ENCODE assay signal across 16 cellular contexts in genomic region chr2:12059616-12060441, GRCh38.
DNase-seq lines count a peak whose midpoint lies in the region; ATAC-seq, FAIRE-seq and TF ChIP-seq lines count a peak whose summit lies in the region.
"Had no signal": no experiment of that assay in that cellular context is flagged by ENCODE, and none has a peak within 500 bp of the region (broad histone marks: within the 10 kb centered on the region; RNA-seq: fewer than 3 reads in every experiment).

No MANE protein-coding gene starts in this region.

- H3K4me3 ChIP-seq in DOHH2 (ENCODE audit: low read length) (no peak overlapping the region), MG63 (no peak overlapping the region), astrocyte (ENCODE audit: insufficient read depth, low read depth, low read length) (no peak overlapping the region), Caco-2 (ENCODE audit: low read depth, low read length) (no peak overlapping the region)
- H3K4me3 ChIP-seq: GM23338, heart left ventricle had no signal

- H3K9me2 ChIP-seq in DOHH2 (replicated peaks; ENCODE audit: control insufficient read depth, low read length): no peaks in the 10 kb centered on the region

- peaks cover 5% of the 10 kb centered on the region; the same call in 1 of the 2 replicates for H3F3A ChIP-seq in DOHH2 (ENCODE audit: control insufficient read depth, insufficient read depth)

- peak overlapping the region; percentile 7; the same call in 1 of the 2 replicates for H3K4me2 ChIP-seq in DOHH2 (ENCODE audit: low read length)
- H3K4me2 ChIP-seq in astrocyte (ENCODE audit: low read length): peak overlapping the region; percentile 39
- H3K4me2 ChIP-seq: GM23338 had no signal

- in situ Hi-C loops in G401 (cut with HindIII; ENCODE audit: low sequenced_read_pairs): no loop called here

- TF ChIP-seq CTCF in DOHH2 (IDR thresholded peaks at IDR 0.05; ENCODE audit: low read depth, low read length, poor library complexity, severe bottlenecking): no peak
- TF ChIP-seq CTCF in astrocyte (IDR thresholded peaks at IDR 0.05; ENCODE audit: insufficient read depth, low read depth, low read length): no peak
- no peak for TF ChIP-seq CTCF in natural killer cell (IDR thresholded peaks at IDR 0.05)
- TF ChIP-seq CTCF in Caco-2 (IDR thresholded peaks at IDR 0.05; ENCODE audit: insufficient read depth in 1 of 2, low read depth in 1 of 2, low read length in 1 of 2, severe bottlenecking in 1 of 2, unreplicated experiment in 1 of 2): no peak

- H2AFZ ChIP-seq in astrocyte (ENCODE audit: low read depth, low read length): no peak overlapping the region
- H2AFZ ChIP-seq: GM23338 had no signal

- peaks cover 5% of the 10 kb centered on the region for H3K27me3 Mint-ChIP-seq in astrocyte (ENCODE audit: low read depth, unreplicated experiment)
- H3K27me3 Mint-ChIP-seq in natural killer cell (ENCODE audit: low read depth in 2 of 2): peaks cover 0 to 17% of the 10 kb centered on the region in 2 donors
- H3K27me3 Mint-ChIP-seq in Caco-2 (ENCODE audit: insufficient read depth, unreplicated experiment): peaks cover 18% of the 10 kb centered on the region
- H3K27me3 Mint-ChIP-seq in activated T-cell treated with anti-CD3 and anti-CD28 coated beads, Interleukin-2, amount 50 U/mL, for 24 hours: peaks cover 6% of the 10 kb centered on the region

- DNase-seq in MG63: peak; percentile 73
- peak; percentile 71 for DNase-seq in astrocyte (ENCODE audit: low read depth)
- no peak for DNase-seq in natural killer cell
- DNase-seq in Caco-2: no peak
- no peak for DNase-seq in activated T-cell treated with anti-CD3 and anti-CD28 coated beads, Interleukin-2, amount 50 U/mL, for 24 hours
- no peak for DNase-seq in stimulated activated CD8-positive, alpha-beta memory T cell treated with anti-CD3 and anti-CD28 coated beads, Interleukin-4, amount 100 ng/mL, for 48 hours
- DNase-seq in G401 (ENCODE audit: low spot score): no peak
- DNase-seq: activated naive CD4-positive, alpha-beta T cell treated with anti-CD3 and anti-CD28 coated beads for 36 hours; Calu3; heart left ventricle; left ventricle myocardium superior; NCI-H1694 treated with DMSO at 0.1 percent for 48 hours; stimulated activated CD4-positive, alpha-beta T cell treated with anti-CD3 and anti-CD28 coated beads, Interleukin-4, amount 100 ng/mL, for 1 hour; stimulated activated naive CD8-positive, alpha-beta T cell treated with anti-CD3 and anti-CD28 coated beads, Interleukin-15, amount 100 ng/mL, for 72 hours had no signal

- no peak overlapping the region for H3K27ac Mint-ChIP-seq in astrocyte (ENCODE audit: unreplicated experiment)
- peak overlapping the region; percentile 85 to 87 for H3K27ac Mint-ChIP-seq in natural killer cell
- H3K27ac Mint-ChIP-seq in Caco-2 (ENCODE audit: unreplicated experiment): no peak overlapping the region
- no peak overlapping the region for H3K27ac Mint-ChIP-seq in activated T-cell treated with anti-CD3 and anti-CD28 coated beads, Interleukin-2, amount 50 U/mL, for 24 hours
- H3K27ac Mint-ChIP-seq: activated naive CD4-positive, alpha-beta T cell treated with anti-CD3 and anti-CD28 coated beads for 36 hours; GM23338; stimulated activated naive CD8-positive, alpha-beta T cell treated with anti-CD3 and anti-CD28 coated beads, Interleukin-15, amount 100 ng/mL, for 72 hours had no signal

- H3K9ac ChIP-seq in astrocyte (ENCODE audit: low read length): no peak overlapping the region

- no peaks in the 10 kb centered on the region for H3K36me3 ChIP-seq in DOHH2 (ENCODE audit: control insufficient read depth, low read length)
- no peaks in the 10 kb centered on the region for H3K36me3 ChIP-seq in MG63
- H3K36me3 ChIP-seq in astrocyte (ENCODE audit: insufficient read depth, low read length): no peaks in the 10 kb centered on the region
- H3K36me3 ChIP-seq in Caco-2 (ENCODE audit: control insufficient read depth, insufficient read depth, low read length): no peaks in the 10 kb centered on the region
- H3K36me3 ChIP-seq: heart left ventricle had no signal

- H3K4me1 Mint-ChIP-seq in astrocyte (ENCODE audit: low read depth, unreplicated experiment) (peaks cover 14% of the 10 kb centered on the region), natural killer cell (peaks cover 94 to 95% of the 10 kb centered on the region in 2 donors), Caco-2 (ENCODE audit: low read depth, unreplicated experiment) (no peaks in the 10 kb centered on the region)
- peaks cover 25% of the 10 kb centered on the region for H3K4me1 Mint-ChIP-seq in activated T-cell treated with anti-CD3 and anti-CD28 coated beads, Interleukin-2, amount 50 U/mL, for 24 hours (ENCODE audit: low read depth)

- no peaks in the 10 kb centered on the region for H3K27me3 ChIP-seq in DOHH2 (ENCODE audit: control insufficient read depth, low read length)
- no peaks in the 10 kb centered on the region for H3K27me3 ChIP-seq in MG63
- H3K27me3 ChIP-seq in astrocyte (ENCODE audit: insufficient read depth, low read length): no peaks in the 10 kb centered on the region
- H3K27me3 ChIP-seq in Caco-2 (replicated peaks; ENCODE audit: control insufficient read depth, insufficient read depth, low read length): no peaks in the 10 kb centered on the region; the same call in none of the 2 replicates
- H3K27me3 ChIP-seq: heart left ventricle had no signal

- no peak for ATAC-seq in natural killer cell
- ATAC-seq: GM23338; heart left ventricle; left ventricle myocardium superior; stimulated activated naive CD8-positive, alpha-beta T cell treated with anti-CD3 and anti-CD28 coated beads, Interleukin-15, amount 100 ng/mL, for 72 hours had no signal

- intact Hi-C loops in natural killer cell (cut with micrococcal nuclease) (loop anchor here (5.0 to 10.0 kb wide), 4 partner anchors 117 to 657 kb away; partner anchors contain the start of gene TRIB2), Caco-2 (cut with micrococcal nuclease; ENCODE audit: unreplicated experiment) (no loop called here)

- no peaks in the 10 kb centered on the region for H4K20me1 ChIP-seq in DOHH2 (ENCODE audit: control insufficient read depth, insufficient read depth, low read depth, low read length)
- H4K20me1 ChIP-seq in astrocyte (ENCODE audit: insufficient read depth, low read length): no peaks in the 10 kb centered on the region

- no peak for FAIRE-seq in astrocyte (lab: Jason Lieb, UNC)

- H3K9me3 Mint-ChIP-seq in astrocyte (ENCODE audit: unreplicated experiment): peaks cover 5% of the 10 kb centered on the region
- H3K9me3 Mint-ChIP-seq in natural killer cell: peaks cover 0 to 3% of the 10 kb centered on the region in 2 donors
- no peaks in the 10 kb centered on the region for H3K9me3 Mint-ChIP-seq in Caco-2 (ENCODE audit: unreplicated experiment)
- H3K9me3 Mint-ChIP-seq in activated T-cell treated with anti-CD3 and anti-CD28 coated beads, Interleukin-2, amount 50 U/mL, for 24 hours: peaks cover 5% of the 10 kb centered on the region
- H3K9me3 Mint-ChIP-seq: activated naive CD4-positive, alpha-beta T cell treated with anti-CD3 and anti-CD28 coated beads for 36 hours; GM23338 had no signal

- no TSS peak for BruUV-seq in Caco-2 (replicated peaks; lab: Mats Ljungman, UMichigan)

- peaks cover 8% of the 10 kb centered on the region; the same call in 1 of the 2 replicates for H3K9me3 ChIP-seq in DOHH2 (ENCODE audit: control insufficient read depth, insufficient read depth, low read length)
- H3K9me3 ChIP-seq in MG63: peaks cover 9% of the 10 kb centered on the region
- H3K9me3 ChIP-seq in astrocyte (ENCODE audit: insufficient read depth, low read depth, low read length): no peaks in the 10 kb centered on the region
- H3K9me3 ChIP-seq in Caco-2: no peaks in the 10 kb centered on the region
- H3K9me3 ChIP-seq: heart left ventricle had no signal

- CTCF ChIA-PET in Caco-2 (lab: Charles Lee): no interaction called here

- H3K27ac ChIP-seq in DOHH2 (ENCODE audit: low read depth, low read length) (no peak overlapping the region), astrocyte (ENCODE audit: low read depth, low read length) (no peak overlapping the region)
- H3K27ac ChIP-seq: heart left ventricle had no signal

- H3K4me1 ChIP-seq in DOHH2 (ENCODE audit: control insufficient read depth, low read length): peaks cover 39% of the 10 kb centered on the region
- H3K4me1 ChIP-seq in astrocyte (ENCODE audit: insufficient read depth, low read length): peaks cover 25% of the 10 kb centered on the region
- H3K4me1 ChIP-seq in Caco-2: no peaks in the 10 kb centered on the region

- H3K36me3 Mint-ChIP-seq in astrocyte (ENCODE audit: low read depth, unreplicated experiment) (no peaks in the 10 kb centered on the region), natural killer cell (peaks cover 9% of the 10 kb centered on the region), Caco-2 (ENCODE audit: insufficient read depth, unreplicated experiment) (no peaks in the 10 kb centered on the region)
- no peaks in the 10 kb centered on the region for H3K36me3 Mint-ChIP-seq in activated T-cell treated with anti-CD3 and anti-CD28 coated beads, Interleukin-2, amount 50 U/mL, for 24 hours (ENCODE audit: low read depth)

- no peak overlapping the region for H3K4me3 Mint-ChIP-seq in astrocyte (ENCODE audit: unreplicated experiment)
- peak overlapping the region; percentile 99 for H3K4me3 Mint-ChIP-seq in natural killer cell
- H3K4me3 Mint-ChIP-seq in Caco-2 (ENCODE audit: unreplicated experiment): no peak overlapping the region
- no peak overlapping the region for H3K4me3 Mint-ChIP-seq in activated T-cell treated with anti-CD3 and anti-CD28 coated beads, Interleukin-2, amount 50 U/mL, for 24 hours
- H3K4me3 Mint-ChIP-seq: activated naive CD4-positive, alpha-beta T cell treated with anti-CD3 and anti-CD28 coated beads for 36 hours; GM23338; stimulated activated naive CD8-positive, alpha-beta T cell treated with anti-CD3 and anti-CD28 coated beads, Interleukin-15, amount 100 ng/mL, for 72 hours had no signal

- POLR2A ChIA-PET in Caco-2 (lab: Charles Lee): no interaction called here

- H3K79me2 ChIP-seq in DOHH2 (ENCODE audit: control insufficient read depth, low read length) (no peaks in the 10 kb centered on the region), astrocyte (ENCODE audit: insufficient read depth, low read length) (no peaks in the 10 kb centered on the region)

Comparison
In these comparisons a context has a peak if more than half of its experiments do, and no peak if none do; other contexts are left out.
1. DNase-seq: peak in MG63 (single experiment) and astrocyte (single experiment); none in natural killer cell (single experiment), Caco-2 (0 of 2), activated T-cell treated with anti-CD3 and anti-CD28 coated beads, Interleukin-2, amount 50 U/mL, for 24 hours (single experiment), stimulated activated CD8-positive, alpha-beta memory T cell treated with anti-CD3 and anti-CD28 coated beads, Interleukin-4, amount 100 ng/mL, for 48 hours (single experiment) and G401 (single experiment).
2. H3K27ac Mint-ChIP-seq: peak in natural killer cell (2 of 2); none in astrocyte (single experiment), Caco-2 (single experiment) and activated T-cell treated with anti-CD3 and anti-CD28 coated beads, Interleukin-2, amount 50 U/mL, for 24 hours (single experiment).